Comparison of ENCODE assay signal across 15 cellular contexts in the genomic region with DNA sequence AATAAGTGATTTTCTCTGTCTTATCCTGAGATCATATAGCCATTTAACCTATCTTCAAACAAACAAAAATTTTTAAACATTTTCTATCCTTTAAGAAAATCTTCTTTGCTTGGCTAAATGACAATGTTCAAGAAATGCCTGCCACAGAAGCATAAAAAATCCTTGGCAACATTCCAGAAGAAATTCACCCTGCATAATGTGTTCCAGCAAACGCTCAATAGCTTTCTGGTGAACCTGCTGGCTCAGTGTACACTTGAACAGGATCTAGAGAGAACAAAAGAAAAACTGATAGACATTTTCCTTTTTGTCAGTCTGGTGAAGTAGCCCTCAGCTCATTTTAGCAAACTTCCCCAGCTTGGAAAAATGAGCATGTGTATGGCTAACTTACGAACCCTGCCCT. TPM values are rescaled to one million over a fixed set of nuclear protein-coding genes. Genes with fewer than 3 reads are reported as not detected.
DNase-seq lines count a peak whose midpoint lies in the region; ATAC-seq and TF ChIP-seq lines count a peak whose summit lies in the region.
"Had no signal": no experiment of that assay in that cellular context is flagged by ENCODE, and none has a peak within 500 bp of the region (broad histone marks: within the 10 kb centered on the region; RNA-seq: fewer than 3 reads in every experiment).

No MANE protein-coding gene starts in this region.

- WGBS in thyroid gland, 2 donors, result 9 to 10% methylated on average over 2 of the region's 2 CpGs

- intact Hi-C loops in thyroid gland (cut with DNase I), result no loop called here
- intact Hi-C loops in CD8-positive, alpha-beta T cell (cut with DNase I, micrococcal nuclease), result loop anchor here in 1 of 2 experiments (5.0 kb wide), 1 partner anchor 54 kb away; no protein-coding TSS in a partner anchor

- H3K4me3 ChIP-seq in adipocyte (ENCODE audit: low read length) (no peak overlapping the region), thyroid gland (replicated peaks in 1 of 3) (no peak overlapping the region)
- H3K4me3 ChIP-seq in CD8-positive, alpha-beta T cell (ENCODE audit: low read depth, low read length), result no peak overlapping the region
- H3K4me3 ChIP-seq: gastrocnemius medialis, SJCRH30 had no signal

- no peaks in the 10 kb centered on the region for H3K4me1 ChIP-seq in adipocyte (ENCODE audit: control insufficient read depth, insufficient read depth, low read length)
- peaks cover 25 to 46% of the 10 kb centered on the region in 2 donors for H3K4me1 ChIP-seq in thyroid gland
- peaks cover 13% of the 10 kb centered on the region for H3K4me1 ChIP-seq in CD8-positive, alpha-beta T cell (ENCODE audit: insufficient read depth, low read length)
- H3K4me1 ChIP-seq: SJCRH30 had no signal

- H3K9me3 ChIP-seq in adipocyte (ENCODE audit: control insufficient read depth, low read length) (no peaks in the 10 kb centered on the region), thyroid gland (no peaks in the 10 kb centered on the region)
- H3K9me3 ChIP-seq in CD8-positive, alpha-beta T cell (ENCODE audit: low read length), result no peaks in the 10 kb centered on the region
- H3K9me3 ChIP-seq: gastrocnemius medialis, SJCRH30 had no signal

- H3K36me3 ChIP-seq in adipocyte (ENCODE audit: control insufficient read depth, insufficient read depth, low read length, severe bottlenecking) (no peaks in the 10 kb centered on the region), thyroid gland (no peaks in the 10 kb centered on the region)
- H3K36me3 ChIP-seq in CD8-positive, alpha-beta T cell (ENCODE audit: insufficient read depth, low read length), result no peaks in the 10 kb centered on the region
- H3K36me3 ChIP-seq: gastrocnemius medialis, SJCRH30 had no signal

- H3K4me1 Mint-ChIP-seq in activated T-helper 17 cell treated with anti-CD3 and anti-CD28 coated beads, Interleukin-2, amount 50 U/mL, for 72 hours, result peaks cover 5% of the 10 kb centered on the region
- peaks cover 27% of the 10 kb centered on the region for H3K4me1 Mint-ChIP-seq in CD8-positive, alpha-beta T cell (ENCODE audit: low read depth)

- CTCF ChIA-PET in CD8-positive, alpha-beta T cell (lab: Charles Lee), result interaction anchor here (0.8 kb wide), 1 partner anchor 426 kb away, joined by 3 read pairs; no protein-coding TSS in a partner anchor

- TF ChIP-seq POLR2A in thyroid gland (IDR thresholded peaks at IDR 0.05), result no peak

- TF ChIP-seq CTCF in thyroid gland (IDR thresholded peaks at IDR 0.05), result no peak
- TF ChIP-seq CTCF in CD8-positive, alpha-beta T cell (IDR thresholded peaks at IDR 0.05), result no peak

- no peak for ATAC-seq in activated T-helper 17 cell treated with anti-CD3 and anti-CD28 coated beads, Interleukin-2, amount 50 U/mL, for 72 hours (replicated peaks)
- no peak for ATAC-seq in CD8-positive, alpha-beta T cell
- ATAC-seq: gastrocnemius medialis had no signal

- no peak overlapping the region for H3K9ac ChIP-seq in adipocyte (ENCODE audit: low read length)

- H3K27me3 ChIP-seq in adipocyte (replicated peaks; ENCODE audit: control insufficient read depth, insufficient read depth, low read length) (no peaks in the 10 kb centered on the region), thyroid gland (no peaks in the 10 kb centered on the region)
- no peaks in the 10 kb centered on the region for H3K27me3 ChIP-seq in CD8-positive, alpha-beta T cell (ENCODE audit: insufficient read depth, low read length)
- H3K27me3 ChIP-seq: gastrocnemius medialis, SJCRH30 had no signal

- no peaks in the 10 kb centered on the region for H3K9me3 Mint-ChIP-seq in activated T-helper 17 cell treated with anti-CD3 and anti-CD28 coated beads, Interleukin-2, amount 50 U/mL, for 72 hours
- H3K9me3 Mint-ChIP-seq in CD8-positive, alpha-beta T cell, result no peaks in the 10 kb centered on the region
- H3K9me3 Mint-ChIP-seq: activated B cell treated with CpG ODN at 0.5 μM for 24 hours; activated T-helper 2 cell treated with anti-CD3 and anti-CD28 coated beads, Interferon-gamma antibody, Interleukin-2, Interleukin-4, amounts not matched to agents 10 μg/mL and 5 μg/mL and 100 μg/mL, durations not matched to agents 14 hours and 24 hours and 36 hours had no signal

- no peaks in the 10 kb centered on the region for H3K36me3 Mint-ChIP-seq in activated T-helper 17 cell treated with anti-CD3 and anti-CD28 coated beads, Interleukin-2, amount 50 U/mL, for 72 hours (ENCODE audit: low read depth)
- no peaks in the 10 kb centered on the region for H3K36me3 Mint-ChIP-seq in CD8-positive, alpha-beta T cell

- POLR2A ChIA-PET in CD8-positive, alpha-beta T cell (lab: Charles Lee), result no interaction called here

- DNase-seq in NCI-H345 (lab: John Stamatoyannopoulos, UW) (peak; percentile 43), NCI-H345 treated with DMSO at 0.1 percent for 48 hours (lab: John Stamatoyannopoulos, UW; ENCODE audit: unreplicated experiment) (no peak), adipocyte (ENCODE audit: low read depth) (peak; percentile 45), kidney glomerular epithelial cell (lab: John Stamatoyannopoulos, UW) (peak; percentile 1), thyroid gland (peak; percentile 27 to 42), GOT3 (lab: John Stamatoyannopoulos, UW) (no peak)
- no peak for DNase-seq in CD8-positive, alpha-beta T cell
- DNase-seq: activated B cell treated with CpG ODN at 0.5 μM for 24 hours, gastrocnemius medialis, NCI-H1048 had no signal

- H3K27me3 Mint-ChIP-seq in activated T-helper 17 cell treated with anti-CD3 and anti-CD28 coated beads, Interleukin-2, amount 50 U/mL, for 72 hours, result no peaks in the 10 kb centered on the region
- no peaks in the 10 kb centered on the region for H3K27me3 Mint-ChIP-seq in CD8-positive, alpha-beta T cell (ENCODE audit: low read depth)
- H3K27me3 Mint-ChIP-seq: activated B cell treated with CpG ODN at 0.5 μM for 24 hours, progenitor cell of endocrine pancreas had no signal

- H3K4me3 Mint-ChIP-seq in activated T-helper 17 cell treated with anti-CD3 and anti-CD28 coated beads, Interleukin-2, amount 50 U/mL, for 72 hours, result no peak overlapping the region
- no peak overlapping the region for H3K4me3 Mint-ChIP-seq in CD8-positive, alpha-beta T cell
- H3K4me3 Mint-ChIP-seq: activated B cell treated with CpG ODN at 0.5 μM for 24 hours had no signal

- no peak overlapping the region for H3K27ac Mint-ChIP-seq in activated T-helper 17 cell treated with anti-CD3 and anti-CD28 coated beads, Interleukin-2, amount 50 U/mL, for 72 hours
- no peak overlapping the region for H3K27ac Mint-ChIP-seq in CD8-positive, alpha-beta T cell
- H3K27ac Mint-ChIP-seq: activated B cell treated with CpG ODN at 0.5 μM for 24 hours; activated T-helper 2 cell treated with anti-CD3 and anti-CD28 coated beads, Interferon-gamma antibody, Interleukin-2, Interleukin-4, amounts not matched to agents 10 μg/mL and 5 μg/mL and 100 μg/mL, durations not matched to agents 14 hours and 24 hours and 36 hours had no signal

- peak overlapping the region; percentile 13 to 34 (median 33) for H3K27ac ChIP-seq in thyroid gland
- no peak overlapping the region for H3K27ac ChIP-seq in CD8-positive, alpha-beta T cell (ENCODE audit: low read depth, low read length)
- H3K27ac ChIP-seq: gastrocnemius medialis, HL-60, SJCRH30 had no signal

RNA-seq across cellular contexts. Expression of a gene that starts 51.0 kb away (rescaled TPM):
- 10 to 100 TPM; 60.4 to 71.2 (median 64.8) TPM for total RNA-seq in thyroid gland
- 1 to 10 TPM; 4.3 to 5.5 TPM for total RNA-seq in activated T-helper 17 cell treated with anti-CD3 and anti-CD28 coated beads, Interleukin-2, amount 50 U/mL, for 72 hours
- total RNA-seq in CD8-positive, alpha-beta T cell, result 100 to 1,000 TPM; 181 to 194 TPM

Comparison
In these comparisons a context has a peak if more than half of its experiments do, and no peak if none do; other contexts are left out.
1. DNase-seq: peak in NCI-H345 (single experiment), adipocyte (single experiment), kidney glomerular epithelial cell (single experiment) and thyroid gland (2 of 2); none in NCI-H345 treated with DMSO at 0.1 percent for 48 hours (single experiment), CD8-positive, alpha-beta T cell (0 of 7) and GOT3 (single experiment).
2. RNA of a gene that starts 51.0 kb away (total RNA-seq): 181 to 194 TPM in CD8-positive, alpha-beta T cell and 60.4 to 71.2 TPM in thyroid gland; 4.3 to 5.5 TPM in activated T-helper 17 cell treated with anti-CD3 and anti-CD28 coated beads, Interleukin-2, amount 50 U/mL, for 72 hours; every median in the first group is over 4 times any median in the second.